ENCODE assay signal across 15 cellular contexts in the genomic region with DNA sequence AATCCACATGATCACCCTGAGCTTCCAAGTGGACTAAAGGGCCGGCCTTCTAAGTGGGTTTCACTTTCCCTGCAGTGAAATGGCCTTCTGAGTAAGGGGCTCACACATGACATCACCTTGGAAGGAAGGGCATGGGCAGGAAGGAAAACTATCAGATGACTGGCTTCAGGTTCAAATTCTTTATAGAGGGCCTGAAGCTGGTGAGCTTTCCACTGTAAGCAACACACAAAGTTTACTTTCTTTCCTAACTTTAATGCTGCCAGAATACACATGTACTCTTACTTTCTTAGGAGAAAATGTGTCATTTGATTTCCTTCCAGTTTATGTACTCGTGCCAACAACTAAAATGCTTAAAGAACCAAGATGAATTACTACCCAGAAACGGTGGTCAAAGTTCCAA.
A peak's percentile ranks its signal among the peaks of the same experiment; 100 is the strongest.
DNase-seq lines count a peak whose midpoint lies in the region; ATAC-seq, FAIRE-seq and TF ChIP-seq lines count a peak whose summit lies in the region.
"Had no signal": no experiment of that assay in that cellular context is flagged by ENCODE, and none has a peak within 500 bp of the region (broad histone marks: within the 10 kb centered on the region; RNA-seq: fewer than 3 reads in every experiment).

No MANE protein-coding gene starts in this region.

- no peaks in the 10 kb centered on the region for H4K20me1 ChIP-seq in astrocyte (ENCODE audit: insufficient read depth, low read length)

- H3K4me3 ChIP-seq in astrocyte (ENCODE audit: insufficient read depth, low read depth, low read length) (no peak overlapping the region), subcutaneous abdominal adipose tissue (ENCODE audit: low read depth in 1 of 5, low read length in 5 of 5) (peak overlapping the region in 2 of 5 donors; percentile 24 to 25)

- H3K4me2 ChIP-seq in astrocyte (ENCODE audit: low read length): peak overlapping the region; percentile 10

- H3K9me3 ChIP-seq in astrocyte (ENCODE audit: insufficient read depth, low read depth, low read length) (no peaks in the 10 kb centered on the region), subcutaneous abdominal adipose tissue (ENCODE audit: control insufficient read depth in 5 of 5, low read length in 5 of 5) (no peaks in the 10 kb centered on the region)

- peaks cover 50% of the 10 kb centered on the region for H3K79me2 ChIP-seq in astrocyte (ENCODE audit: insufficient read depth, low read length)

- peak overlapping the region; percentile 39 for H3K9ac ChIP-seq in astrocyte (ENCODE audit: low read length)
- H3K9ac ChIP-seq in subcutaneous abdominal adipose tissue (ENCODE audit: low read length in 5 of 5): peak overlapping the region in 3 of 5 donors; percentile 28 to 58 (median 34)

- H3K36me3 ChIP-seq in astrocyte (ENCODE audit: insufficient read depth, low read length) (peaks cover 9% of the 10 kb centered on the region), subcutaneous abdominal adipose tissue (ENCODE audit: control insufficient read depth in 5 of 5, insufficient read depth in 5 of 5, low read length in 5 of 5) (peaks cover 7 to 17% (median 10%) of the 10 kb centered on the region in 5 donors)

- H3K36me3 Mint-ChIP-seq in activated T-cell treated with anti-CD3 and anti-CD28 coated beads, Interleukin-2, amount 50 U/mL, for 72 hours (ENCODE audit: insufficient read depth in 2 of 2): peaks cover 3 to 26% of the 10 kb centered on the region in 2 donors
- H3K36me3 Mint-ChIP-seq in astrocyte (ENCODE audit: low read depth, unreplicated experiment): peaks cover 14% of the 10 kb centered on the region

- H3K27me3 Mint-ChIP-seq in activated T-cell treated with anti-CD3 and anti-CD28 coated beads, Interleukin-2, amount 50 U/mL, for 72 hours (ENCODE audit: low read depth): no peaks in the 10 kb centered on the region
- no peaks in the 10 kb centered on the region for H3K27me3 Mint-ChIP-seq in astrocyte (ENCODE audit: low read depth, unreplicated experiment)

- H3K4me3 Mint-ChIP-seq in activated T-cell treated with anti-CD3 and anti-CD28 coated beads, Interleukin-2, amount 50 U/mL, for 72 hours: peak overlapping the region; percentile 29 to 39
- H3K4me3 Mint-ChIP-seq in astrocyte (ENCODE audit: unreplicated experiment): no peak overlapping the region

- ATAC-seq in activated T-cell treated with anti-CD3 and anti-CD28 coated beads, Interleukin-2, amount 50 U/mL, for 72 hours (replicated peaks in 1 of 2): no peak
- ATAC-seq in left lobe of liver: peak; percentile 43
- ATAC-seq in HG02938 (IDR thresholded peaks at IDR 0.05; ENCODE audit: unreplicated experiment): no peak

- H3K27ac Mint-ChIP-seq in activated T-cell treated with anti-CD3 and anti-CD28 coated beads, Interleukin-2, amount 50 U/mL, for 72 hours: peak overlapping the region; percentile 56
- H3K27ac Mint-ChIP-seq in astrocyte (ENCODE audit: unreplicated experiment): peak overlapping the region; percentile 1

- H3K4me1 ChIP-seq in astrocyte (ENCODE audit: insufficient read depth, low read length): peaks cover 53% of the 10 kb centered on the region
- peaks cover 4 to 33% (median 29%) of the 10 kb centered on the region in 5 donors for H3K4me1 ChIP-seq in subcutaneous abdominal adipose tissue (ENCODE audit: control insufficient read depth in 5 of 5, insufficient read depth in 5 of 5, low read length in 5 of 5)

- no peaks in the 10 kb centered on the region for H3K27me3 ChIP-seq in astrocyte (ENCODE audit: insufficient read depth, low read length)
- H3K27me3 ChIP-seq in subcutaneous abdominal adipose tissue (ENCODE audit: control insufficient read depth in 5 of 5, insufficient read depth in 4 of 5, low read length in 5 of 5): no peaks in the 10 kb centered on the region

- peaks cover 94% of the 10 kb centered on the region for H3K4me1 Mint-ChIP-seq in activated T-cell treated with anti-CD3 and anti-CD28 coated beads, Interleukin-2, amount 50 U/mL, for 72 hours (ENCODE audit: low read depth)
- peaks cover 35% of the 10 kb centered on the region for H3K4me1 Mint-ChIP-seq in astrocyte (ENCODE audit: low read depth, unreplicated experiment)

- TF ChIP-seq CTCF in astrocyte (IDR thresholded peaks at IDR 0.05; ENCODE audit: insufficient read depth, low read depth, low read length): no peak

- DNase-seq in activated T-cell treated with anti-CD3 and anti-CD28 coated beads, Interleukin-2, amount 50 U/mL, for 72 hours: no peak
- DNase-seq in activated T-cell treated with anti-CD3 and anti-CD28 coated beads for 4 hours (no peak), astrocyte (ENCODE audit: low read depth) (peak; percentile 61), left lobe of liver (ENCODE audit: low spot score) (no peak), NCI-H1436 (lab: John Stamatoyannopoulos, UW) (no peak), activated gamma-delta T cell (lab: John Stamatoyannopoulos, UW) (no peak)
- DNase-seq: erythroblast; islet precursor cell; NCI-H187 treated with DMSO at 0.1 percent for 48 hours; NK-92 treated with Interleukin-12 subunit alpha and Interleukin-12 subunit beta, amount 100 ng/mL, for 24 hours; stimulated activated CD4-positive, alpha-beta T cell treated with anti-CD3 and anti-CD28 coated beads, Interleukin-2, amount 100 ng/mL, for 24 hours; substantia nigra had no signal

- H3K27ac ChIP-seq in astrocyte (ENCODE audit: low read depth, low read length) (peak overlapping the region; percentile 98), subcutaneous abdominal adipose tissue (ENCODE audit: low read depth, low read length) (peak overlapping the region; percentile 64)

- FAIRE-seq in astrocyte (lab: Jason Lieb, UNC): no peak
- FAIRE-seq: bronchial epithelial cell had no signal

- no peak overlapping the region for H2AFZ ChIP-seq in astrocyte (ENCODE audit: low read depth, low read length)

- H3K9me3 Mint-ChIP-seq in activated T-cell treated with anti-CD3 and anti-CD28 coated beads, Interleukin-2, amount 50 U/mL, for 72 hours: no peaks in the 10 kb centered on the region
- H3K9me3 Mint-ChIP-seq in astrocyte (ENCODE audit: unreplicated experiment): no peaks in the 10 kb centered on the region
